In the genomic region with DNA sequence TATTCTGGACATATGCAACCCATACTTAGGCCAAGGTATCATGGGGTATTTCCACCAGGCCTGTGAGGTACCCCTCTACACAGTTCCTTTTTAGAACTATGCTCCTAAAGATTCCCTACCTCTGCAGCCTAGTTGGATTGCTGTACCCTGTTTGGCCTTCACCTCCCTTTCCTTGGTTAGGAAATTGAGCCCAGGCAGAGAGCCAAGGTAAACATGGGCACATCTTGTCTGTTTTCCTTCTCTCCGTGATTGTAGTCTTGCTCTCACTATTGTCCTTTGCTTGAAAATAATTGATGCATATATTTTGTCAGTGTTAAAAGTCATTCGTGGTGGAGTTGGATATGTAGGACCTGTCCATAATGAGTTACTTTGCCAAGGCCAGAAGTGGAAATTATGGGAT, we compare ENCODE assay signal across 10 cellular contexts. TPM values are rescaled to one million over a fixed set of nuclear protein-coding genes. Genes with fewer than 3 reads are reported as not detected.
DNase-seq lines count a peak whose midpoint lies in the region; ATAC-seq and TF ChIP-seq lines count a peak whose summit lies in the region.
"Had no signal": no experiment of that assay in that cellular context is flagged by ENCODE, and none has a peak within 500 bp of the region (broad histone marks: within the 10 kb centered on the region; RNA-seq: fewer than 3 reads in every experiment).

No MANE protein-coding gene starts in this region.

- POLR2A ChIA-PET in WTC11 (lab: Charles Lee), result no interaction called here
- POLR2A ChIA-PET in CD4-positive, alpha-beta memory T cell (lab: Charles Lee; ENCODE audit: partially characterized antibody), result no interaction called here

- no peaks in the 10 kb centered on the region for H3K27me3 ChIP-seq in upper lobe of right lung
- H3K27me3 ChIP-seq in CD4-positive, alpha-beta memory T cell (ENCODE audit: insufficient read depth, low read length), result no peaks in the 10 kb centered on the region

- H3K27me3 Mint-ChIP-seq in activated naive CD8-positive, alpha-beta T cell, result no peaks in the 10 kb centered on the region
- H3K27me3 Mint-ChIP-seq in activated naive CD8-positive, alpha-beta T cell treated with anti-CD3 and anti-CD28 coated beads, Interleukin-2, amount 50 U/mL, for 24 hours, result no peaks in the 10 kb centered on the region
- no peaks in the 10 kb centered on the region for H3K27me3 Mint-ChIP-seq in WTC11 (ENCODE audit: low read depth)
- no peaks in the 10 kb centered on the region for H3K27me3 Mint-ChIP-seq in CD4-positive, alpha-beta memory T cell
- H3K27me3 Mint-ChIP-seq: stimulated activated naive B cell treated with anti-CD40 and anti-IgM and Interleukin-4, amounts not matched to agents 10 μg/mL and 1 μg/mL and 100 μg/mL, for 72 hours had no signal

- peaks cover 72% of the 10 kb centered on the region for H3K36me3 ChIP-seq in upper lobe of right lung
- peaks cover 22% of the 10 kb centered on the region for H3K36me3 ChIP-seq in CD4-positive, alpha-beta memory T cell (ENCODE audit: insufficient read depth, low read length)

- intact Hi-C loops in upper lobe of right lung (cut with DNase I), result no loop called here
- intact Hi-C loops in CD4-positive, alpha-beta memory T cell (cut with micrococcal nuclease), result no loop called here

- DNase-seq in activated naive CD8-positive, alpha-beta T cell treated with anti-CD3 and anti-CD28 coated beads, Interleukin-2, amount 50 U/mL, for 24 hours, result no peak
- DNase-seq in RPMI7951 (ENCODE audit: low read depth), result peak; percentile 46
- peak; percentile 73 for DNase-seq in fibroblast of pulmonary artery (ENCODE audit: low read depth)
- DNase-seq in upper lobe of right lung, result no peak
- DNase-seq in WTC11 (ENCODE audit: low spot score), result no peak
- no peak for DNase-seq in activated T-cell treated with anti-CD3 and anti-CD28 coated beads, Interleukin-2, amount 50 U/mL, for 48 hours
- DNase-seq in CD4-positive, alpha-beta memory T cell, result no peak
- DNase-seq: NCI-H1092; stimulated activated naive B cell treated with anti-CD40 and anti-IgM and Interleukin-4, amounts not matched to agents 10 μg/mL and 1 μg/mL and 100 μg/mL, for 72 hours had no signal

- H3K4me3 ChIP-seq in fibroblast of pulmonary artery (replicated peaks; ENCODE audit: low read depth, low read length) (no peak overlapping the region), upper lobe of right lung (no peak overlapping the region)
- no peak overlapping the region for H3K4me3 ChIP-seq in CD4-positive, alpha-beta memory T cell (ENCODE audit: low read length in 2 of 2)

- H3K36me3 Mint-ChIP-seq in activated naive CD8-positive, alpha-beta T cell, result peaks cover 15% of the 10 kb centered on the region
- peaks cover 47% of the 10 kb centered on the region for H3K36me3 Mint-ChIP-seq in activated naive CD8-positive, alpha-beta T cell treated with anti-CD3 and anti-CD28 coated beads, Interleukin-2, amount 50 U/mL, for 24 hours (ENCODE audit: low read depth)
- H3K36me3 Mint-ChIP-seq in WTC11, result peaks cover 49% of the 10 kb centered on the region
- H3K36me3 Mint-ChIP-seq in CD4-positive, alpha-beta memory T cell, result peaks cover 49 to 56% of the 10 kb centered on the region in 2 donors

- no peak for ATAC-seq in activated naive CD8-positive, alpha-beta T cell treated with anti-CD3 and anti-CD28 coated beads, Interleukin-2, amount 50 U/mL, for 24 hours
- peak; percentile 20 for ATAC-seq in upper lobe of right lung
- no peak for ATAC-seq in WTC11
- ATAC-seq: stimulated activated naive B cell treated with anti-CD40 and anti-IgM and Interleukin-4, amounts not matched to agents 10 μg/mL and 1 μg/mL and 100 μg/mL, for 72 hours had no signal

- no peak overlapping the region for H3K4me3 Mint-ChIP-seq in activated naive CD8-positive, alpha-beta T cell
- H3K4me3 Mint-ChIP-seq in activated naive CD8-positive, alpha-beta T cell treated with anti-CD3 and anti-CD28 coated beads, Interleukin-2, amount 50 U/mL, for 24 hours, result no peak overlapping the region
- H3K4me3 Mint-ChIP-seq in WTC11, result no peak overlapping the region
- H3K4me3 Mint-ChIP-seq in CD4-positive, alpha-beta memory T cell, result no peak overlapping the region
- H3K4me3 Mint-ChIP-seq: stimulated activated naive B cell treated with anti-CD40 and anti-IgM and Interleukin-4, amounts not matched to agents 10 μg/mL and 1 μg/mL and 100 μg/mL, for 72 hours had no signal

- H3K27ac Mint-ChIP-seq in activated naive CD8-positive, alpha-beta T cell, result peak overlapping the region; percentile 31
- H3K27ac Mint-ChIP-seq in activated naive CD8-positive, alpha-beta T cell treated with anti-CD3 and anti-CD28 coated beads, Interleukin-2, amount 50 U/mL, for 24 hours, result no peak overlapping the region
- no peak overlapping the region for H3K27ac Mint-ChIP-seq in WTC11
- peak overlapping the region in 2 of 7 donors; percentile 23 to 43 for H3K27ac Mint-ChIP-seq in CD4-positive, alpha-beta memory T cell
- H3K27ac Mint-ChIP-seq: stimulated activated naive B cell treated with anti-CD40 and anti-IgM and Interleukin-4, amounts not matched to agents 10 μg/mL and 1 μg/mL and 100 μg/mL, for 72 hours had no signal

- CTCF ChIA-PET in WTC11 (lab: Charles Lee), result no interaction called here
- CTCF ChIA-PET in CD4-positive, alpha-beta memory T cell (lab: Charles Lee; ENCODE audit: partially characterized antibody), result no interaction called here

- TF ChIP-seq CTCF in fibroblast of pulmonary artery (IDR thresholded peaks at IDR 0.05; ENCODE audit: low read length, missing control alignments) (no peak), upper lobe of right lung (IDR thresholded peaks at IDR 0.05) (no peak), WTC11 (IDR thresholded peaks at IDR 0.05) (no peak)

- H3K9me3 ChIP-seq in upper lobe of right lung, result no peaks in the 10 kb centered on the region
- no peaks in the 10 kb centered on the region for H3K9me3 ChIP-seq in CD4-positive, alpha-beta memory T cell (ENCODE audit: control insufficient read depth in 1 of 2, low read length in 2 of 2)

- H3K9me3 Mint-ChIP-seq in activated naive CD8-positive, alpha-beta T cell (ENCODE audit: low read depth), result no peaks in the 10 kb centered on the region
- no peaks in the 10 kb centered on the region for H3K9me3 Mint-ChIP-seq in activated naive CD8-positive, alpha-beta T cell treated with anti-CD3 and anti-CD28 coated beads, Interleukin-2, amount 50 U/mL, for 24 hours
- no peaks in the 10 kb centered on the region for H3K9me3 Mint-ChIP-seq in WTC11
- no peaks in the 10 kb centered on the region for H3K9me3 Mint-ChIP-seq in CD4-positive, alpha-beta memory T cell
- H3K9me3 Mint-ChIP-seq: stimulated activated naive B cell treated with anti-CD40 and anti-IgM and Interleukin-4, amounts not matched to agents 10 μg/mL and 1 μg/mL and 100 μg/mL, for 72 hours had no signal

- peaks cover 24% of the 10 kb centered on the region for H3K4me1 Mint-ChIP-seq in activated naive CD8-positive, alpha-beta T cell (ENCODE audit: low read depth)
- peaks cover 5% of the 10 kb centered on the region for H3K4me1 Mint-ChIP-seq in activated naive CD8-positive, alpha-beta T cell treated with anti-CD3 and anti-CD28 coated beads, Interleukin-2, amount 50 U/mL, for 24 hours
- H3K4me1 Mint-ChIP-seq in WTC11, result no peaks in the 10 kb centered on the region
- peaks cover 9 to 21% (median 13%) of the 10 kb centered on the region in 4 donors for H3K4me1 Mint-ChIP-seq in CD4-positive, alpha-beta memory T cell

- no peaks in the 10 kb centered on the region for H3K4me1 ChIP-seq in upper lobe of right lung
- no peaks in the 10 kb centered on the region for H3K4me1 ChIP-seq in CD4-positive, alpha-beta memory T cell (ENCODE audit: insufficient read depth, low read length)

- H3K27ac ChIP-seq in upper lobe of right lung, result no peak overlapping the region
- no peak overlapping the region for H3K27ac ChIP-seq in CD4-positive, alpha-beta memory T cell (ENCODE audit: low read depth, low read length)

TF ChIP-seq in WTC11, 78 proteins besides CTCF, POLR2A, EP300 and RAD21 (continues in another document):
- no peak for TF ChIP-seq MYBL2 (CRISPR knock-in tag; IDR thresholded peaks at IDR 0.05)
- TF ChIP-seq KAT7 (CRISPR knock-in tag; IDR thresholded peaks at IDR 0.05; ENCODE audit: borderline replicate concordance), result no peak
- TF ChIP-seq NFE2L1 (CRISPR knock-in tag; IDR thresholded peaks at IDR 0.05), result no peak
- no peak for TF ChIP-seq ZNF423 (CRISPR knock-in tag; IDR thresholded peaks at IDR 0.05)
- TF ChIP-seq, protein P1, sequence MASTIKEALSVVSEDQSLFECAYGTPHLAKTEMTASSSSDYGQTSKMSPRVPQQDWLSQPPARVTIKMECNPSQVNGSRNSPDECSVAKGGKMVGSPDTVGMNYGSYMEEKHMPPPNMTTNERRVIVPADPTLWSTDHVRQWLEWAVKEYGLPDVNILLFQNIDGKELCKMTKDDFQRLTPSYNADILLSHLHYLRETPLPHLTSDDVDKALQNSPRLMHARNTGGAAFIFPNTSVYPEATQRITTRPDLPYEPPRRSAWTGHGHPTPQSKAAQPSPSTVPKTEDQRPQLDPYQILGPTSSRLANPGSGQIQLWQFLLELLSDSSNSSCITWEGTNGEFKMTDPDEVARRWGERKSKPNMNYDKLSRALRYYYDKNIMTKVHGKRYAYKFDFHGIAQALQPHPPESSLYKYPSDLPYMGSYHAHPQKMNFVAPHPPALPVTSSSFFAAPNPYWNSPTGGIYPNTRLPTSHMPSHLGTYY (CRISPR knock-in tag; IDR thresholded peaks at IDR 0.05), result no peak
- TF ChIP-seq ZNF219 (CRISPR knock-in tag; IDR thresholded peaks at IDR 0.05; ENCODE audit: borderline replicate concordance), result no peak
- TF ChIP-seq ZNF416 (CRISPR knock-in tag; IDR thresholded peaks at IDR 0.05), result no peak
- TF ChIP-seq, protein P2, sequence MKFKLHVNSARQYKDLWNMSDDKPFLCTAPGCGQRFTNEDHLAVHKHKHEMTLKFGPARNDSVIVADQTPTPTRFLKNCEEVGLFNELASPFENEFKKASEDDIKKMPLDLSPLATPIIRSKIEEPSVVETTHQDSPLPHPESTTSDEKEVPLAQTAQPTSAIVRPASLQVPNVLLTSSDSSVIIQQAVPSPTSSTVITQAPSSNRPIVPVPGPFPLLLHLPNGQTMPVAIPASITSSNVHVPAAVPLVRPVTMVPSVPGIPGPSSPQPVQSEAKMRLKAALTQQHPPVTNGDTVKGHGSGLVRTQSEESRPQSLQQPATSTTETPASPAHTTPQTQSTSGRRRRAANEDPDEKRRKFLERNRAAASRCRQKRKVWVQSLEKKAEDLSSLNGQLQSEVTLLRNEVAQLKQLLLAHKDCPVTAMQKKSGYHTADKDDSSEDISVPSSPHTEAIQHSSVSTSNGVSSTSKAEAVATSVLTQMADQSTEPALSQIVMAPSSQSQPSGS (CRISPR knock-in tag; IDR thresholded peaks at IDR 0.05; ENCODE audit: borderline replicate concordance, low read depth), result no peak

RNA-seq across cellular contexts. Expression of a gene that starts 26.7 kb away (rescaled TPM):
- 13.4 and 14.4 TPM in 2 replicates for total RNA-seq in RPMI7951 (2014; rRNA removed; shearing (Covaris generic))
- total RNA-seq in upper lobe of right lung (28.2 TPM), WTC11 (2021) (27.6 to 34.7 TPM (median 29.1 TPM) in 3 replicates)
- 10 to 100 TPM; 45.1 to 47.9 TPM for total RNA-seq in CD4-positive, alpha-beta memory T cell
- polyA plus RNA-seq in CD4-positive, alpha-beta memory T cell, result 10 to 100 TPM in 1 of 2 donors, 1 to 10 TPM in 1; 3.8 to 19.2 TPM

Comparison
In these comparisons a context has a peak if more than half of its experiments do, and no peak if none do; other contexts are left out.
1. DNase-seq: peak in RPMI7951 (single experiment) and fibroblast of pulmonary artery (single experiment); none in activated naive CD8-positive, alpha-beta T cell treated with anti-CD3 and anti-CD28 coated beads, Interleukin-2, amount 50 U/mL, for 24 hours (single experiment), upper lobe of right lung (single experiment), WTC11 (single experiment), activated T-cell treated with anti-CD3 and anti-CD28 coated beads, Interleukin-2, amount 50 U/mL, for 48 hours (0 of 2) and CD4-positive, alpha-beta memory T cell (0 of 5).